In genomic region chr2:217090884-217091283, GRCh38 we compare ENCODE assay signal across 19 cellular contexts.
DNase-seq lines count a peak whose midpoint lies in the region; ATAC-seq, FAIRE-seq and TF ChIP-seq lines count a peak whose summit lies in the region.
"Had no signal": no experiment of that assay in that cellular context is flagged by ENCODE, and none has a peak within 500 bp of the region (broad histone marks: within the 10 kb centered on the region; RNA-seq: fewer than 3 reads in every experiment).

No MANE protein-coding gene starts in this region.

- BruUV-seq in GM12878 (replicated peaks; lab: Mats Ljungman, UMichigan) = no TSS peak

- no peak for DNase-seq in SK-N-SH
- no peak for DNase-seq in H9
- no peak for DNase-seq in GM12878 (ENCODE audit: low read depth, low spot score)
- no peak for DNase-seq in smooth muscle cell (lab: John Stamatoyannopoulos, UW; ENCODE audit: unreplicated experiment)
- no peak for DNase-seq in stimulated activated effector memory CD8-positive, alpha-beta T cell treated with anti-CD3 and anti-CD28 coated beads, Interleukin-12 subunit alpha, Interleukin-12 subunit beta, amount 100 ng/mL, for 72 hours (ENCODE audit: low spot score in 2 of 2)
- no peak for DNase-seq in activated T-cell treated with anti-CD3 and anti-CD28 coated beads, Interleukin-2, amount 50 U/mL, for 4 hours
- no peak for DNase-seq in activated T-cell treated with anti-CD3 and anti-CD28 coated beads, Interleukin-2, amount 50 U/mL, for 24 hours
- DNase-seq: AML-193; CD4-positive, alpha-beta T cell; EL; NCI-H1105 treated with DMSO at 0.1 percent for 48 hours; NCI-H1694; NCI-H2081 treated with DMSO at 0.1 percent for 48 hours; NCI-H510A; PC-9 had no signal

- no peak overlapping the region for H2BK20ac ChIP-seq in H9 (ENCODE audit: low read depth, low read length, poor library complexity, severe bottlenecking)

- 92% methylated on average over 3 of the region's 3 CpGs for WGBS in SK-N-SH (ENCODE audit: low lambda C conversion rate)
- WGBS in H9 (ENCODE audit: extremely low coverage, insufficient read length, low lambda C conversion rate) = no CpG with 5 or more reads among the region's 3 CpGs
- 10% methylated on average over 2 of the region's 3 CpGs for WGBS in GM12878 (ENCODE audit: insufficient coverage, insufficient replicate concordance, low lambda C conversion rate, missing lambda C conversion rate)
- WGBS in smooth muscle cell (ENCODE audit: low lambda C conversion rate) = 90% methylated on average over 3 of the region's 3 CpGs

- H3K4ac ChIP-seq in H9 (ENCODE audit: low read depth, low read length) = no peak overlapping the region

- no peak for TF ChIP-seq CTCF in SK-N-SH (IDR thresholded peaks at IDR 0.05)
- TF ChIP-seq CTCF in H9 (conservative IDR thresholded peaks at IDR 0.05) = no peak
- TF ChIP-seq CTCF in GM12878 (IDR thresholded peaks at IDR 0.05 in 2 of 3, conservative IDR thresholded peaks at IDR 0.05 in 1 of 3; ENCODE audit: control insufficient read depth in 2 of 3, extremely low read depth in 1 of 3, insufficient read depth in 1 of 3, low read depth in 3 of 3, low read length in 3 of 3) = no peak
- no peak for TF ChIP-seq CTCF in smooth muscle cell (IDR thresholded peaks at IDR 0.05; ENCODE audit: borderline replicate concordance, insufficient read depth, poor library complexity, severe bottlenecking)

- no peak overlapping the region for H3K27ac ChIP-seq in SK-N-SH (ENCODE audit: low read depth in 2 of 2, low read length in 1 of 2)
- H3K27ac ChIP-seq in H9 (ENCODE audit: insufficient read length, low read depth, low read length) = no peak overlapping the region
- H3K27ac ChIP-seq in GM12878 (ENCODE audit: control insufficient read depth, insufficient read depth) = peak overlapping the region; percentile 58; the same call in 1 of the 2 replicates
- H3K27ac ChIP-seq in smooth muscle cell (ENCODE audit: low read depth) = peak overlapping the region; percentile 48
- H3K27ac ChIP-seq: 22Rv1, PC-9, RWPE1 had no signal

- CTCF ChIA-PET in SK-N-SH (lab: Yijun Ruan, JAX) (interaction anchor here (0.9 kb wide), 2 partner anchors 11 to 26 kb away, joined by 3 read pairs; no protein-coding TSS in a partner anchor), GM12878 (lab: Yijun Ruan, JAX) (interaction anchor here (1.0 to 1.4 kb wide), 3 partner anchors 14 to 622 kb away, joined by 3 to 5 read pairs (median 4); no protein-coding TSS in a partner anchor)

- H3K36me3 ChIP-seq in SK-N-SH (replicated peaks in 1 of 2; ENCODE audit: control insufficient read depth in 1 of 2, insufficient read depth in 2 of 2, low read length in 1 of 2) (no peaks in the 10 kb centered on the region), GM12878 (ENCODE audit: control insufficient read depth in 2 of 2, insufficient read depth in 2 of 2, low read length in 1 of 2) (no peaks in the 10 kb centered on the region), smooth muscle cell (ENCODE audit: low read depth) (no peaks in the 10 kb centered on the region)

- POLR2A ChIA-PET in SK-N-SH (lab: Yijun Ruan, JAX) (no interaction called here), GM12878 (lab: Charles Lee) (no interaction called here)

- no peak overlapping the region for H2BK120ac ChIP-seq in H9 (ENCODE audit: low read depth, low read length, poor library complexity, severe bottlenecking)

- H3K4me2 ChIP-seq in SK-N-SH (no peak overlapping the region), H9 (ENCODE audit: insufficient read depth, insufficient read length, low read length) (no peak overlapping the region), GM12878 (ENCODE audit: control insufficient read depth, insufficient read depth) (peak overlapping the region; percentile 74), smooth muscle cell (no peak overlapping the region)
- H3K4me2 ChIP-seq: PC-9 had no signal

- no peaks in the 10 kb centered on the region for H3K9me2 ChIP-seq in SK-N-SH

- RAD21 ChIA-PET in GM12878 (lab: Charles Lee; ENCODE audit: unreplicated experiment) = interaction anchor here (0.6 kb wide), 1 partner anchor 76 kb away, joined by 3 read pairs; no protein-coding TSS in a partner anchor

- SMC1A ChIA-PET in GM12878 (lab: Charles Lee; ENCODE audit: uncharacterized antibody, unreplicated experiment) = no interaction called here

- H3K4me1 ChIP-seq in SK-N-SH (ENCODE audit: control insufficient read depth in 1 of 2, insufficient read depth in 2 of 2, low read depth in 1 of 2, low read length in 1 of 2) = no peaks in the 10 kb centered on the region; a peak in 2 of 4 replicates
- no peaks in the 10 kb centered on the region for H3K4me1 ChIP-seq in H9 (ENCODE audit: insufficient read depth, low read length)
- H3K4me1 ChIP-seq in GM12878 (ENCODE audit: control insufficient read depth, insufficient read depth, low read length) = peaks cover 22% of the 10 kb centered on the region
- peaks cover 3% of the 10 kb centered on the region for H3K4me1 ChIP-seq in smooth muscle cell (ENCODE audit: low read depth)

- H3K79me2 ChIP-seq in SK-N-SH (ENCODE audit: insufficient read depth) (no peaks in the 10 kb centered on the region), H9 (ENCODE audit: insufficient read depth, low read length) (no peaks in the 10 kb centered on the region), GM12878 (ENCODE audit: control insufficient read depth, insufficient read depth, low read length) (no peaks in the 10 kb centered on the region), smooth muscle cell (ENCODE audit: low read depth) (no peaks in the 10 kb centered on the region)

- H3K9me3 Mint-ChIP-seq in H9 = peaks cover 4 to 7% of the 10 kb centered on the region in 2 experiments; a peak in 4 of 5 replicates
- H3K9me3 Mint-ChIP-seq in stimulated activated effector memory CD8-positive, alpha-beta T cell treated with anti-CD3 and anti-CD28 coated beads, Interleukin-12 subunit alpha, Interleukin-12 subunit beta, amount 100 ng/mL, for 72 hours = no peaks in the 10 kb centered on the region
- H3K9me3 Mint-ChIP-seq in activated T-cell treated with anti-CD3 and anti-CD28 coated beads, Interleukin-2, amount 50 U/mL, for 4 hours = no peaks in the 10 kb centered on the region
- H3K9me3 Mint-ChIP-seq in activated T-cell treated with anti-CD3 and anti-CD28 coated beads, Interleukin-2, amount 50 U/mL, for 24 hours = no peaks in the 10 kb centered on the region
- H3K9me3 Mint-ChIP-seq: CD4-positive, alpha-beta T cell had no signal

- no peaks in the 10 kb centered on the region for H3K9me3 ChIP-seq in SK-N-SH
- H3K9me3 ChIP-seq in H9 (ENCODE audit: control insufficient read depth, low read depth, low read length) = no peaks in the 10 kb centered on the region
- H3K9me3 ChIP-seq in GM12878 (replicated peaks; ENCODE audit: control insufficient read depth, insufficient read depth, low read length) = peaks cover 2% of the 10 kb centered on the region; the same call in 2 of the 3 replicates
- H3K9me3 ChIP-seq in smooth muscle cell (replicated peaks; ENCODE audit: low read depth) = no peaks in the 10 kb centered on the region

- in situ Hi-C loops in GM12878 (cut with MboI) = no loop called here

- no peak overlapping the region for H2BK15ac ChIP-seq in H9 (ENCODE audit: low read depth, low read length)

- H4K91ac ChIP-seq in H9 (ENCODE audit: insufficient read length, low read depth, low read length) = no peak overlapping the region

- no peak overlapping the region for H3T11ph ChIP-seq in H9 (ENCODE audit: low read length)

- H3K23ac ChIP-seq in H9 (ENCODE audit: insufficient read length, low read depth, low read length) = no peak overlapping the region

- H3K4me3 ChIP-seq in SK-N-SH (ENCODE audit: low read depth in 2 of 2, low read length in 1 of 2) (no peak overlapping the region), GM12878 (0 out of 2 replicates have a peak overlapping the region, but pooled peaks have one; percentile 33), smooth muscle cell (no peak overlapping the region)
- H3K4me3 ChIP-seq: PC-9 had no signal

- H4K20me1 ChIP-seq in SK-N-SH (ENCODE audit: insufficient read depth) (no peaks in the 10 kb centered on the region), H9 (ENCODE audit: control insufficient read depth, insufficient read depth, insufficient read length) (no peaks in the 10 kb centered on the region), GM12878 (ENCODE audit: control insufficient read depth, insufficient read depth) (no peaks in the 10 kb centered on the region), smooth muscle cell (ENCODE audit: low read depth) (no peaks in the 10 kb centered on the region)

- no peak for ATAC-seq in SK-N-SH treated with all-trans-retinoic acid at 6 μM for 48 hours
- no peak for ATAC-seq in GM12878
- ATAC-seq in stimulated activated effector memory CD8-positive, alpha-beta T cell treated with anti-CD3 and anti-CD28 coated beads, Interleukin-12 subunit alpha, Interleukin-12 subunit beta, amount 100 ng/mL, for 72 hours = no peak
- ATAC-seq in activated T-cell treated with anti-CD3 and anti-CD28 coated beads, Interleukin-2, amount 50 U/mL, for 4 hours = no peak

- H3K23me2 ChIP-seq in H9 (ENCODE audit: insufficient read length, low read depth, low read length, poor library complexity, severe bottlenecking) = no peaks in the 10 kb centered on the region

- no peak overlapping the region for H3K4me3 Mint-ChIP-seq in H9
- no peak overlapping the region for H3K4me3 Mint-ChIP-seq in stimulated activated effector memory CD8-positive, alpha-beta T cell treated with anti-CD3 and anti-CD28 coated beads, Interleukin-12 subunit alpha, Interleukin-12 subunit beta, amount 100 ng/mL, for 72 hours
- H3K4me3 Mint-ChIP-seq in activated T-cell treated with anti-CD3 and anti-CD28 coated beads, Interleukin-2, amount 50 U/mL, for 4 hours = no peak overlapping the region
- no peak overlapping the region for H3K4me3 Mint-ChIP-seq in activated T-cell treated with anti-CD3 and anti-CD28 coated beads, Interleukin-2, amount 50 U/mL, for 24 hours

- H3K27me3 ChIP-seq in SK-N-SH (ENCODE audit: insufficient read depth) (no peaks in the 10 kb centered on the region), H9 (ENCODE audit: insufficient read depth, low read length) (no peaks in the 10 kb centered on the region), GM12878 (replicated peaks in 1 of 2; ENCODE audit: control insufficient read depth in 2 of 2, insufficient read depth in 2 of 2, low read length in 1 of 2) (no peaks in the 10 kb centered on the region), smooth muscle cell (ENCODE audit: low read depth) (no peaks in the 10 kb centered on the region)

- intact Hi-C loops in GM12878 (cut with micrococcal nuclease; ENCODE audit: unreplicated experiment) = loop anchor here (1.0 to 5.0 kb wide), 2 partner anchors 71 to 132 kb away; no protein-coding TSS in a partner anchor

- no peak overlapping the region for H4K8ac ChIP-seq in H9 (replicated peaks; ENCODE audit: insufficient read length, low read depth, low read length)

- H2BK5ac ChIP-seq in H9 (ENCODE audit: insufficient read length, low read length) = no peak overlapping the region

- no peak for FAIRE-seq in GM12878 (lab: Jason Lieb, UNC)
- FAIRE-seq: H1 had no signal

- no peak overlapping the region for H3K9ac ChIP-seq in SK-N-SH
- no peak overlapping the region for H3K9ac ChIP-seq in H9 (ENCODE audit: extremely low read depth, insufficient read length, low read length)
- no peak overlapping the region for H3K9ac ChIP-seq in GM12878 (ENCODE audit: control insufficient read depth, insufficient read depth, low read length)
- H3K9ac ChIP-seq in smooth muscle cell (ENCODE audit: low read depth) = no peak overlapping the region

- TF ChIP-seq RAD21 in SK-N-SH (IDR thresholded peaks at IDR 0.05; ENCODE audit: low read length) = no peak
- TF ChIP-seq RAD21 in GM12878 (IDR thresholded peaks at IDR 0.05; ENCODE audit: insufficient read depth, low read depth, low read length) = no peak

- H3K56ac ChIP-seq in H9 (ENCODE audit: insufficient read length, low read depth, low read length) = peak overlapping the region; percentile 27

- H3K27ac Mint-ChIP-seq in H9 = no peak overlapping the region
- H3K27ac Mint-ChIP-seq in stimulated activated effector memory CD8-positive, alpha-beta T cell treated with anti-CD3 and anti-CD28 coated beads, Interleukin-12 subunit alpha, Interleukin-12 subunit beta, amount 100 ng/mL, for 72 hours = no peak overlapping the region
- H3K27ac Mint-ChIP-seq in activated T-cell treated with anti-CD3 and anti-CD28 coated beads, Interleukin-2, amount 50 U/mL, for 24 hours = no peak overlapping the region
- H3K27ac Mint-ChIP-seq: CD4-positive, alpha-beta T cell had no signal

- H3F3A ChIP-seq in SK-N-SH (replicated peaks; ENCODE audit: insufficient read depth) = peaks cover 4% of the 10 kb centered on the region
- H3F3A ChIP-seq in smooth muscle cell (ENCODE audit: low read depth) = peaks cover 14% of the 10 kb centered on the region

- H3K4me1 Mint-ChIP-seq in H9 = no peaks in the 10 kb centered on the region
- H3K4me1 Mint-ChIP-seq in stimulated activated effector memory CD8-positive, alpha-beta T cell treated with anti-CD3 and anti-CD28 coated beads, Interleukin-12 subunit alpha, Interleukin-12 subunit beta, amount 100 ng/mL, for 72 hours = no peaks in the 10 kb centered on the region
- H3K4me1 Mint-ChIP-seq in activated T-cell treated with anti-CD3 and anti-CD28 coated beads, Interleukin-2, amount 50 U/mL, for 4 hours (ENCODE audit: low read depth) = peaks cover 14% of the 10 kb centered on the region
- H3K4me1 Mint-ChIP-seq in activated T-cell treated with anti-CD3 and anti-CD28 coated beads, Interleukin-2, amount 50 U/mL, for 24 hours (ENCODE audit: low read depth) = peaks cover 66% of the 10 kb centered on the region

- no peak overlapping the region for H3K18ac ChIP-seq in H9 (ENCODE audit: insufficient read length, low read depth, low read length)

- H4K5ac ChIP-seq in H9 (ENCODE audit: insufficient read length, low read depth, low read length) = no peak overlapping the region

- H3K79me1 ChIP-seq in H9 (ENCODE audit: insufficient read depth, low read depth, low read length, poor library complexity, severe bottlenecking) = no peaks in the 10 kb centered on the region

- no peak overlapping the region for H3K14ac ChIP-seq in H9 (ENCODE audit: insufficient read depth, low read length)

- peaks cover 8% of the 10 kb centered on the region for H3K27me3 Mint-ChIP-seq in H9 (ENCODE audit: low read depth)
- H3K27me3 Mint-ChIP-seq in activated T-cell treated with anti-CD3 and anti-CD28 coated beads, Interleukin-2, amount 50 U/mL, for 4 hours (ENCODE audit: low read depth) = no peaks in the 10 kb centered on the region
- peaks cover 3% of the 10 kb centered on the region for H3K27me3 Mint-ChIP-seq in activated T-cell treated with anti-CD3 and anti-CD28 coated beads, Interleukin-2, amount 50 U/mL, for 24 hours

- no peaks in the 10 kb centered on the region; a peak in 1 of 7 replicates for H3K36me3 Mint-ChIP-seq in H9 (ENCODE audit: insufficient read depth in 1 of 3, low read depth in 3 of 3)
- no peaks in the 10 kb centered on the region for H3K36me3 Mint-ChIP-seq in stimulated activated effector memory CD8-positive, alpha-beta T cell treated with anti-CD3 and anti-CD28 coated beads, Interleukin-12 subunit alpha, Interleukin-12 subunit beta, amount 100 ng/mL, for 72 hours
- no peaks in the 10 kb centered on the region for H3K36me3 Mint-ChIP-seq in activated T-cell treated with anti-CD3 and anti-CD28 coated beads, Interleukin-2, amount 50 U/mL, for 4 hours (ENCODE audit: insufficient read depth)
- H3K36me3 Mint-ChIP-seq in activated T-cell treated with anti-CD3 and anti-CD28 coated beads, Interleukin-2, amount 50 U/mL, for 24 hours (ENCODE audit: low read depth) = no peaks in the 10 kb centered on the region

- no peak for TF ChIP-seq POLR2A in GM12878 (IDR thresholded peaks at IDR 0.05; ENCODE audit: low read depth, low read length)

- no peak overlapping the region for H2AK5ac ChIP-seq in H9 (ENCODE audit: insufficient read length, low read length)

- no peak overlapping the region for H2BK12ac ChIP-seq in H9 (ENCODE audit: insufficient read length, low read depth, low read length)

- TF ChIP-seq EP300 in SK-N-SH (IDR thresholded peaks at IDR 0.05; ENCODE audit: borderline replicate concordance in 1 of 2, low read depth in 1 of 2, low read length in 1 of 2) (no peak), GM12878 (IDR thresholded peaks at IDR 0.05; ENCODE audit: borderline replicate concordance in 1 of 2, control insufficient read depth in 1 of 2, low read depth in 2 of 2, low read length in 2 of 2) (no peak)

- H2AFZ ChIP-seq in SK-N-SH (ENCODE audit: low read depth) (0 out of 2 replicates have a peak overlapping the region, but pooled peaks have one; percentile 56), H9 (ENCODE audit: low read length) (no peak overlapping the region), GM12878 (ENCODE audit: control insufficient read depth, low read depth, low read length) (no peak overlapping the region), smooth muscle cell (ENCODE audit: low read depth) (peak overlapping the region; percentile 10)
- H2AFZ ChIP-seq: PC-9 had no signal

Comparison
In these comparisons a context has a peak if more than half of its experiments do, and no peak if none do; other contexts are left out.
1. H2AFZ ChIP-seq: peak in SK-N-SH (single experiment) and smooth muscle cell (single experiment); none in H9 (single experiment) and GM12878 (single experiment).
2. H3K27ac ChIP-seq: peak in GM12878 (single experiment) and smooth muscle cell (single experiment); none in SK-N-SH (0 of 2) and H9 (single experiment).